22 cellular contexts compared by ENCODE assay signal in genomic region chr7:39946693-39947092, GRCh38. TPM values are rescaled to one million over a fixed set of nuclear protein-coding genes. Genes with fewer than 3 reads are reported as not detected.
A peak's percentile ranks its signal among the peaks of the same experiment; 100 is the strongest.
DNase-seq lines count a peak whose midpoint lies in the region; ATAC-seq and TF ChIP-seq lines count a peak whose summit lies in the region.
"Had no signal": no experiment of that assay in that cellular context is flagged by ENCODE, and none has a peak within 500 bp of the region (broad histone marks: within the 10 kb centered on the region; RNA-seq: fewer than 3 reads in every experiment).

No MANE protein-coding gene starts in this region.

- H3K27ac Mint-ChIP-seq in activated T-cell treated with anti-CD3 and anti-CD28 coated beads, Interleukin-2, amount 50 U/mL, for 24 hours: peak overlapping the region; percentile 13
- no peak overlapping the region for H3K27ac Mint-ChIP-seq in activated T-cell treated with anti-CD3 and anti-CD28 coated beads, Interleukin-2, amount 50 U/mL, for 72 hours
- H3K27ac Mint-ChIP-seq in T-cell: peak overlapping the region; percentile 69 to 99
- H3K27ac Mint-ChIP-seq in type B pancreatic cell: no peak overlapping the region
- H3K27ac Mint-ChIP-seq: activated B cell treated with CpG ODN at 0.5 μM for 24 hours had no signal

- DNase-seq in activated T-cell treated with anti-CD3 and anti-CD28 coated beads, Interleukin-2, amount 50 U/mL, for 24 hours: no peak
- no peak for DNase-seq in activated T-cell treated with anti-CD3 and anti-CD28 coated beads, Interleukin-2, amount 50 U/mL, for 72 hours
- DNase-seq in H7 (peak; percentile 47), T-cell (no peak), type B pancreatic cell (ENCODE audit: extremely low spot score, unreplicated experiment) (no peak), hypothalamus (lab: John Stamatoyannopoulos, UW) (no peak), posterior cingulate gyrus (no peak)
- DNase-seq: activated B cell treated with CpG ODN at 0.5 μM for 24 hours; activated CD4-positive, alpha-beta T cell treated with anti-CD3 and anti-CD28 coated beads, Interleukin-2, amount 50 U/mL, for 4 hours; activated naive CD4-positive, alpha-beta T cell; brain microvascular endothelial cell; glutamatergic neuron; NCI-H187; NCI-H526 treated with DMSO at 0.1 percent for 48 hours; OCI-M1; stimulated activated CD4-positive, alpha-beta T cell treated with anti-CD3 and anti-CD28 coated beads, Interleukin-1b, Interleukin-23, amount 100 ng/mL, for 48 hours; T-helper 9 cell; testis; uterus had no signal

- H3K9me3 Mint-ChIP-seq in activated T-cell treated with anti-CD3 and anti-CD28 coated beads, Interleukin-2, amount 50 U/mL, for 24 hours: no peaks in the 10 kb centered on the region
- no peaks in the 10 kb centered on the region for H3K9me3 Mint-ChIP-seq in activated T-cell treated with anti-CD3 and anti-CD28 coated beads, Interleukin-2, amount 50 U/mL, for 72 hours
- H3K9me3 Mint-ChIP-seq in T-cell (no peaks in the 10 kb centered on the region), type B pancreatic cell (no peaks in the 10 kb centered on the region)
- H3K9me3 Mint-ChIP-seq: activated B cell treated with CpG ODN at 0.5 μM for 24 hours, IgD-negative memory B cell had no signal

- H3K27me3 ChIP-seq in H7 (ENCODE audit: control insufficient read depth, insufficient read depth, low read length): no peaks in the 10 kb centered on the region
- H3K27me3 ChIP-seq: brain microvascular endothelial cell, testis, uterus had no signal

- no peak overlapping the region for H3K4me3 Mint-ChIP-seq in activated T-cell treated with anti-CD3 and anti-CD28 coated beads, Interleukin-2, amount 50 U/mL, for 24 hours
- H3K4me3 Mint-ChIP-seq in activated T-cell treated with anti-CD3 and anti-CD28 coated beads, Interleukin-2, amount 50 U/mL, for 72 hours: no peak overlapping the region
- no peak overlapping the region for H3K4me3 Mint-ChIP-seq in T-cell
- peak overlapping the region; percentile 51 for H3K4me3 Mint-ChIP-seq in type B pancreatic cell
- H3K4me3 Mint-ChIP-seq: activated B cell treated with CpG ODN at 0.5 μM for 24 hours had no signal

- intact Hi-C loops in posterior cingulate gyrus (cut with DNase I): no loop called here

- H3K36me3 ChIP-seq in H7 (replicated peaks; ENCODE audit: control insufficient read depth, insufficient read depth, low read length): no peaks in the 10 kb centered on the region
- H3K36me3 ChIP-seq: brain microvascular endothelial cell, uterus had no signal

- H3K36me3 Mint-ChIP-seq in activated T-cell treated with anti-CD3 and anti-CD28 coated beads, Interleukin-2, amount 50 U/mL, for 24 hours (ENCODE audit: low read depth): peaks cover 10% of the 10 kb centered on the region
- H3K36me3 Mint-ChIP-seq in activated T-cell treated with anti-CD3 and anti-CD28 coated beads, Interleukin-2, amount 50 U/mL, for 72 hours (ENCODE audit: insufficient read depth in 2 of 2): peaks cover 3% of the 10 kb centered on the region in 2 donors
- H3K36me3 Mint-ChIP-seq in T-cell: no peaks in the 10 kb centered on the region
- peaks cover under 1% of the 10 kb centered on the region for H3K36me3 Mint-ChIP-seq in type B pancreatic cell

- H3K4me1 Mint-ChIP-seq in activated T-cell treated with anti-CD3 and anti-CD28 coated beads, Interleukin-2, amount 50 U/mL, for 24 hours (ENCODE audit: low read depth): peaks cover 20% of the 10 kb centered on the region
- H3K4me1 Mint-ChIP-seq in activated T-cell treated with anti-CD3 and anti-CD28 coated beads, Interleukin-2, amount 50 U/mL, for 72 hours (ENCODE audit: low read depth): peaks cover 15% of the 10 kb centered on the region
- H3K4me1 Mint-ChIP-seq in T-cell: peaks cover 20 to 24% (median 20%) of the 10 kb centered on the region in 3 donors
- peaks cover 13% of the 10 kb centered on the region for H3K4me1 Mint-ChIP-seq in type B pancreatic cell (ENCODE audit: unreplicated experiment)

- CTCF ChIA-PET in T-cell (lab: Charles Lee): no interaction called here

- POLR2A ChIA-PET in T-cell (lab: Charles Lee): no interaction called here

- no peak overlapping the region for H3K4me3 ChIP-seq in H7 (ENCODE audit: insufficient read depth, low read depth, low read length)
- H3K4me3 ChIP-seq: skin epidermis, uterus had no signal

- ATAC-seq in activated T-cell treated with anti-CD3 and anti-CD28 coated beads, Interleukin-2, amount 50 U/mL, for 72 hours (replicated peaks in 1 of 2): no peak
- no peak for ATAC-seq in T-cell (replicated peaks in 1 of 4)
- ATAC-seq: HCT116 had no signal

- no peak for TF ChIP-seq CTCF in type B pancreatic cell (conservative IDR thresholded peaks at IDR 0.05)

- H3K27me3 Mint-ChIP-seq in activated T-cell treated with anti-CD3 and anti-CD28 coated beads, Interleukin-2, amount 50 U/mL, for 24 hours: no peaks in the 10 kb centered on the region
- no peaks in the 10 kb centered on the region for H3K27me3 Mint-ChIP-seq in activated T-cell treated with anti-CD3 and anti-CD28 coated beads, Interleukin-2, amount 50 U/mL, for 72 hours (ENCODE audit: low read depth)
- H3K27me3 Mint-ChIP-seq in T-cell (peaks cover under 1 to 2% of the 10 kb centered on the region in 2 donors), type B pancreatic cell (no peaks in the 10 kb centered on the region)
- H3K27me3 Mint-ChIP-seq: IgD-negative memory B cell had no signal

RNA-seq across cellular contexts. Expression of gene CDK13, which starts 3.4 kb away (rescaled TPM):
- total RNA-seq in activated T-cell treated with anti-CD3 and anti-CD28 coated beads, Interleukin-2, amount 50 U/mL, for 72 hours: 10 to 100 TPM; 47.6 to 48.2 TPM
- 30.6 and 48.5 TPM in 2 replicates for total RNA-seq in H7 (2014; rRNA removed; shearing (Covaris generic))
- total RNA-seq in T-cell (100 to 1,000 TPM in 2 of 5 donors, 10 to 100 TPM in 3; 84.8 to 129 (median 89.6) TPM), type B pancreatic cell (ENCODE audit: low replicate concordance) (49.3 and 57.6 TPM in 2 replicates)

Comparison
In these comparisons a context has a peak if more than half of its experiments do, and no peak if none do; other contexts are left out.
1. H3K27ac Mint-ChIP-seq: peak in activated T-cell treated with anti-CD3 and anti-CD28 coated beads, Interleukin-2, amount 50 U/mL, for 24 hours (single experiment) and T-cell (2 of 2); none in activated T-cell treated with anti-CD3 and anti-CD28 coated beads, Interleukin-2, amount 50 U/mL, for 72 hours (single experiment) and type B pancreatic cell (single experiment).